ENCODE assay signal across 14 cellular contexts in the genomic region with DNA sequence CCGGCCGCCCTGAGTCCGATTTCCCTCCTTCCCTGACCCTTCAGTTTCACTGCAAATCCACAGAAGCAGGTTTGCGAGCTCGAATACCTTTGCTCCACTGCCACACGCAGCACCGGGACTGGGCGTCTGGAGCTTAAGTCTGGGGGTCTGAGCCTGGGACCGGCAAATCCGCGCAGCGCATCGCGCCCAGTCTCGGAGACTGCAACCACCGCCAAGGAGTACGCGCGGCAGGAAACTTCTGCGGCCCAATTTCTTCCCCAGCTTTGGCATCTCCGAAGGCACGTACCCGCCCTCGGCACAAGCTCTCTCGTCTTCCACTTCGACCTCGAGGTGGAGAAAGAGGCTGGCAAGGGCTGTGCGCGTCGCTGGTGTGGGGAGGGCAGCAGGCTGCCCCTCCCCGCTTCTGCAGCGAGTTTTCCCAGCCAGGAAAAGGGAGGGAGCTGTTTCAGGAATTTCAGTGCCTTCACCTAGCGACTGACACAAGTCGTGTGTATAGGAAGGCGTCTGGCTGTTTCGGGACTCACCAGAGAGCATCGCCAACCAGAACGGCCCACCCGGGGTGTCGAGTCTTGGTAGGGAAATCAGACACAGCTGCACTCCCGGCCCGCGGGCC. TPM values are rescaled to one million over a fixed set of nuclear protein-coding genes. Genes with fewer than 3 reads are reported as not detected.
DNase-seq lines count a peak whose midpoint lies in the region; ATAC-seq and TF ChIP-seq lines count a peak whose summit lies in the region.
"Had no signal": no experiment of that assay in that cellular context is flagged by ENCODE, and none has a peak within 500 bp of the region (broad histone marks: within the 10 kb centered on the region; RNA-seq: fewer than 3 reads in every experiment).

No MANE protein-coding gene starts in this region.

- H3K9me3 ChIP-seq in esophagus muscularis mucosa, result no peaks in the 10 kb centered on the region
- H3K9me3 ChIP-seq: pancreas had no signal

- H3K27me3 Mint-ChIP-seq in stimulated activated naive CD8-positive, alpha-beta T cell treated with anti-CD3 and anti-CD28 coated beads, Interleukin-15, amount 100 ng/mL, for 72 hours, result peaks cover 100% of the 10 kb centered on the region
- H3K27me3 Mint-ChIP-seq in nephron (ENCODE audit: low read depth), result peaks cover 98% of the 10 kb centered on the region

- H3K27ac Mint-ChIP-seq in stimulated activated naive CD8-positive, alpha-beta T cell treated with anti-CD3 and anti-CD28 coated beads, Interleukin-15, amount 100 ng/mL, for 72 hours, result no peak overlapping the region
- no peak overlapping the region for H3K27ac Mint-ChIP-seq in nephron
- H3K27ac Mint-ChIP-seq: activated CD4-positive, alpha-beta memory T cell treated with anti-CD3 and anti-CD28 coated beads for 36 hours had no signal

- H3K27ac ChIP-seq in esophagus muscularis mucosa (replicated peaks in 1 of 4), result no peak overlapping the region
- H3K27ac ChIP-seq: pancreas had no signal

- intact Hi-C loops in esophagus muscularis mucosa (cut with DNase I), result no loop called here

- peaks cover 34 to 61% (median 56%) of the 10 kb centered on the region in 4 donors for H3K4me1 ChIP-seq in esophagus muscularis mucosa

- peak overlapping the region; percentile 57 to 66 for H3K4me3 Mint-ChIP-seq in stimulated activated naive CD8-positive, alpha-beta T cell treated with anti-CD3 and anti-CD28 coated beads, Interleukin-15, amount 100 ng/mL, for 72 hours
- peak overlapping the region; percentile 69 to 79 (median 74) for H3K4me3 Mint-ChIP-seq in nephron
- H3K4me3 Mint-ChIP-seq: activated CD4-positive, alpha-beta memory T cell treated with anti-CD3 and anti-CD28 coated beads for 36 hours had no signal

- H3K27me3 ChIP-seq in esophagus muscularis mucosa, result peaks cover 5 to 100% (median 70%) of the 10 kb centered on the region in 4 donors

- 15% methylated on average over 14 of the region's 43 CpGs for WGBS in esophagus muscularis mucosa

- TF ChIP-seq CTCF in esophagus muscularis mucosa (IDR thresholded peaks at IDR 0.05) (no peak), nephron (IDR thresholded peaks at IDR 0.05; ENCODE audit: unreplicated experiment in 3 of 3) (no peak)

- no peaks in the 10 kb centered on the region for H3K36me3 ChIP-seq in esophagus muscularis mucosa
- H3K36me3 ChIP-seq: pancreas had no signal

- H3K4me3 ChIP-seq in esophagus muscularis mucosa, result peak overlapping the region; percentile 28 to 45 (median 36)

- no peak for TF ChIP-seq EP300 in esophagus muscularis mucosa (IDR thresholded peaks at IDR 0.05)

- TF ChIP-seq POLR2A in esophagus muscularis mucosa (IDR thresholded peaks at IDR 0.05; ENCODE audit: low read depth), result no peak

- H3K9me3 Mint-ChIP-seq in stimulated activated naive CD8-positive, alpha-beta T cell treated with anti-CD3 and anti-CD28 coated beads, Interleukin-15, amount 100 ng/mL, for 72 hours, result no peaks in the 10 kb centered on the region
- H3K9me3 Mint-ChIP-seq in nephron, result peaks cover 3% of the 10 kb centered on the region
- H3K9me3 Mint-ChIP-seq: activated CD4-positive, alpha-beta memory T cell treated with anti-CD3 and anti-CD28 coated beads for 36 hours had no signal

- peaks cover 65% of the 10 kb centered on the region for H3K4me1 Mint-ChIP-seq in stimulated activated naive CD8-positive, alpha-beta T cell treated with anti-CD3 and anti-CD28 coated beads, Interleukin-15, amount 100 ng/mL, for 72 hours
- peaks cover 28% of the 10 kb centered on the region for H3K4me1 Mint-ChIP-seq in nephron

- DNase-seq in stimulated activated naive CD8-positive, alpha-beta T cell treated with anti-CD3 and anti-CD28 coated beads, Interleukin-15, amount 100 ng/mL, for 72 hours, result peak in 1 of 2 donors; percentile 13
- DNase-seq in stimulated activated naive CD8-positive, alpha-beta T cell treated with anti-CD3 and anti-CD28 coated beads, Interleukin-15, Interleukin-2, amounts not matched to agents 100 U/mL and 50 U/mL, for 24 hours, result no peak
- no peak for DNase-seq in esophagus muscularis mucosa (ENCODE audit: extremely low spot score)
- no peak for DNase-seq in occipital lobe (lab: John Stamatoyannopoulos, UW)
- DNase-seq in middle frontal gyrus (ENCODE audit: extremely low spot score, low spot score), result no peak
- DNase-seq: activated CD4-positive, alpha-beta memory T cell treated with anti-CD3 and anti-CD28 coated beads for 36 hours; C1 segment of cervical spinal cord; effector memory CD4-positive, alpha-beta T cell; NCI-H2029; pancreas; SW 1271 had no signal

- no peak for ATAC-seq in stimulated activated naive CD8-positive, alpha-beta T cell treated with anti-CD3 and anti-CD28 coated beads, Interleukin-15, amount 100 ng/mL, for 72 hours
- ATAC-seq in stimulated activated naive CD8-positive, alpha-beta T cell treated with anti-CD3 and anti-CD28 coated beads, Interleukin-15, Interleukin-2, amounts not matched to agents 100 U/mL and 50 U/mL, for 24 hours, result no peak
- ATAC-seq in GM18502 (IDR thresholded peaks at IDR 0.05; ENCODE audit: poor library complexity, unreplicated experiment), result no peak
- ATAC-seq in HG02571 (IDR thresholded peaks at IDR 0.05; ENCODE audit: unreplicated experiment), result no peak
- ATAC-seq: pancreas had no signal

- H3K36me3 Mint-ChIP-seq in nephron (ENCODE audit: low read depth), result peaks cover 19% of the 10 kb centered on the region
- H3K36me3 Mint-ChIP-seq: activated CD4-positive, alpha-beta memory T cell treated with anti-CD3 and anti-CD28 coated beads for 36 hours had no signal

RNA-seq across cellular contexts. Expression of a gene that starts 4.6 kb away (rescaled TPM):
- total RNA-seq in esophagus muscularis mucosa (1 to 10 TPM in 3 of 4 donors, under 1 TPM in 1; under 0.01 to 1.9 (median 1.5) TPM), occipital lobe (0.16 TPM)
- total RNA-seq: activated CD4-positive, alpha-beta memory T cell treated with anti-CD3 and anti-CD28 coated beads for 36 hours had no signal
